Comparison of ENCODE assay signal across 14 cellular contexts in the genomic region with DNA sequence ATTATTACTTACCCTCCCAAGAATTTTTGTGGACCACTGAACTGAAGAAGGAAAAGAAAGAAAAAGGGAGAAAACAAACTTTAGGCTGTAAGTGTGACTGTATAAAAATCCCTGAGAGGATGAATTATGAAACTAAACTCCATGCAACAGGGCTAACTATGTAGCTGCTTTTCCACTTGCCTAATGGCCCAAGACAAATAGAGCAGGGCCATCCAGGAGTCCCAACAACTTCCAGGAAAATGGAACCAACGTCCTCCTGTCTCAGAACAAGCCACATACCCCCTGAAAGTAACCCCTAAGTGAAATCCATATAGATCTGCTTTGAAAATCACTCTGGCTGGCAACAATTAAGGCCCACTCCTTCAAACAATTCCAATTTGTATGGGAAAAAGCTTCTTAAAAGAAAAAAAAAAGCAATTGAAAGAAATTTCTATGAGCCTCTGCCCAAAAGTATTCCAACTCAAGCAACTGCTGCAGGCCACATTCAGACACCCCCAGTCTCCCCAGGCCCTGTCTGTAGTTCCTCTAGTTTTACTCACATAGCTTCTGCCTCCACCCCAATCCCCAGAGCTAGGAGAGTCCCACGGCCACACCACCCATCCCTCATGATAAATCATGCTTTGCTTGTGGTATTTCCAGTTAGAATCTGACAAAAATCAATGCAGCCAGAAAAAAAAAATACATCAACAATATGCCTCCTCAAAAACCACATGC. TPM values are rescaled to one million over a fixed set of nuclear protein-coding genes. Genes with fewer than 3 reads are reported as not detected.
DNase-seq lines count a peak whose midpoint lies in the region; ATAC-seq and TF ChIP-seq lines count a peak whose summit lies in the region.
"Had no signal": no experiment of that assay in that cellular context is flagged by ENCODE, and none has a peak within 500 bp of the region (broad histone marks: within the 10 kb centered on the region; RNA-seq: fewer than 3 reads in every experiment).

No MANE protein-coding gene starts in this region.

- H3K9me3 ChIP-seq in BLaER1 (no peaks in the 10 kb centered on the region), iPS-15b (ENCODE audit: control insufficient read depth, insufficient read depth, low read length) (no peaks in the 10 kb centered on the region), sigmoid colon (no peaks in the 10 kb centered on the region)

- DNase-seq in WTC11 (ENCODE audit: low spot score) = no peak
- no peak for DNase-seq in sigmoid colon
- no peak for DNase-seq in NOMO-1 (lab: John Stamatoyannopoulos, UW; ENCODE audit: unreplicated experiment in 2 of 2)
- no peak for DNase-seq in Ammon's horn (ENCODE audit: low spot score)
- DNase-seq in stimulated activated naive CD4-positive, alpha-beta T cell treated with Interleukin-2 at 50 U/mL for 16 hours (lab: John Stamatoyannopoulos, UW) = no peak
- DNase-seq: activated CD8-positive, alpha-beta memory T cell treated with anti-CD3 and anti-CD28 coated beads for 24 hours; activated effector memory CD4-positive, alpha-beta T cell treated with Interleukin-2 at 50 U/mL for 16 hours; GDM1; NCI-H1436 treated with DMSO at 0.1 percent for 48 hours; WERI-Rb-1 had no signal

- H3K27me3 Mint-ChIP-seq in WTC11 (ENCODE audit: low read depth) = no peaks in the 10 kb centered on the region

- intact Hi-C loops in sigmoid colon (cut with DNase I) = no loop called here

- H4K20me1 ChIP-seq in BLaER1 = no peaks in the 10 kb centered on the region

- H3K9ac ChIP-seq in BLaER1 (no peak overlapping the region), iPS-15b (ENCODE audit: low read depth, low read length) (peak overlapping the region; percentile 4)

- peaks cover 5% of the 10 kb centered on the region; the same call in 1 of the 2 replicates for H3K36me3 Mint-ChIP-seq in WTC11
- H3K36me3 Mint-ChIP-seq: stimulated activated memory B cell treated with anti-CD40 and anti-IgM and Interleukin-4, amounts not matched to agents 10 μg/mL and 1 μg/mL and 100 μg/mL, for 72 hours had no signal

- no peak overlapping the region for H3K27ac ChIP-seq in BLaER1
- peak overlapping the region; percentile 19 to 71 (median 60) for H3K27ac ChIP-seq in sigmoid colon
- H3K27ac ChIP-seq: WERI-Rb-1 had no signal

- no peak for TF ChIP-seq POLR2A in sigmoid colon (IDR thresholded peaks at IDR 0.05)

- whole genome bisulfite sequencing in sigmoid colon, 2 donors = 53 to 61% methylated on average over 2 of the region's 2 CpGs

- H3K4me2 ChIP-seq in BLaER1 = peak overlapping the region; percentile 65; the same call in 1 of the 2 replicates

- H3K36me3 ChIP-seq in BLaER1 (no peaks in the 10 kb centered on the region), iPS-15b (ENCODE audit: control insufficient read depth, insufficient read depth, low read length) (no peaks in the 10 kb centered on the region), sigmoid colon (no peaks in the 10 kb centered on the region)
- H3K36me3 ChIP-seq: WERI-Rb-1 had no signal

- H3K4me1 ChIP-seq in BLaER1 = peaks cover 34% of the 10 kb centered on the region
- H3K4me1 ChIP-seq in iPS-15b (ENCODE audit: control insufficient read depth, insufficient read depth, low read length) = no peaks in the 10 kb centered on the region
- peaks cover 0 to 73% (median 58%) of the 10 kb centered on the region in 4 donors for H3K4me1 ChIP-seq in sigmoid colon

- TF ChIP-seq CTCF in WTC11 (IDR thresholded peaks at IDR 0.05) = no peak
- no peak for TF ChIP-seq CTCF in sigmoid colon (IDR thresholded peaks at IDR 0.05)

- no peaks in the 10 kb centered on the region for H3K9me3 Mint-ChIP-seq in WTC11
- H3K9me3 Mint-ChIP-seq: stimulated activated memory B cell treated with anti-CD40 and anti-IgM and Interleukin-4, amounts not matched to agents 10 μg/mL and 1 μg/mL and 100 μg/mL, for 72 hours had no signal

- POLR2A ChIA-PET in WTC11 (lab: Charles Lee) = no interaction called here

- CTCF ChIA-PET in WTC11 (lab: Charles Lee) = interaction anchor here (1.1 to 2.1 kb wide), 5 partner anchors 13 to 85 kb away, joined by 4 to 22 read pairs (median 6); partner anchors contain the start of gene RBFOX2

- peak overlapping the region; percentile 78 for H3K27ac Mint-ChIP-seq in WTC11
- H3K27ac Mint-ChIP-seq: stimulated activated memory B cell treated with anti-CD40 and anti-IgM and Interleukin-4, amounts not matched to agents 10 μg/mL and 1 μg/mL and 100 μg/mL, for 72 hours had no signal

- peaks cover 65% of the 10 kb centered on the region for H3K4me1 Mint-ChIP-seq in WTC11

- no peak for TF ChIP-seq EP300 in sigmoid colon (IDR thresholded peaks at IDR 0.05)

- no peak overlapping the region for H3K4me3 Mint-ChIP-seq in WTC11
- H3K4me3 Mint-ChIP-seq: stimulated activated memory B cell treated with anti-CD40 and anti-IgM and Interleukin-4, amounts not matched to agents 10 μg/mL and 1 μg/mL and 100 μg/mL, for 72 hours had no signal

- no peaks in the 10 kb centered on the region for H3K27me3 ChIP-seq in BLaER1
- H3K27me3 ChIP-seq in iPS-15b (ENCODE audit: control insufficient read depth, insufficient read depth, low read length) = no peaks in the 10 kb centered on the region
- no peaks in the 10 kb centered on the region for H3K27me3 ChIP-seq in sigmoid colon

- ATAC-seq in WTC11 = no peak
- ATAC-seq in HG03135 (IDR thresholded peaks at IDR 0.05; ENCODE audit: unreplicated experiment) = no peak
- ATAC-seq: stimulated activated memory B cell treated with anti-CD40 and anti-IgM and Interleukin-4, amounts not matched to agents 10 μg/mL and 1 μg/mL and 100 μg/mL, for 72 hours had no signal

- H3K4me3 ChIP-seq in BLaER1 (no peak overlapping the region), iPS-15b (ENCODE audit: low read depth, low read length) (no peak overlapping the region), sigmoid colon (no peak overlapping the region)

TF ChIP-seq in WTC11, 78 proteins besides CTCF, POLR2A, EP300 and RAD21:
- no peak for TF ChIP-seq JAZF1 (CRISPR knock-in tag; IDR thresholded peaks at IDR 0.05)
- no peak for TF ChIP-seq ZNF232 (CRISPR knock-in tag; IDR thresholded peaks at IDR 0.05)
- TF ChIP-seq, protein P1, sequence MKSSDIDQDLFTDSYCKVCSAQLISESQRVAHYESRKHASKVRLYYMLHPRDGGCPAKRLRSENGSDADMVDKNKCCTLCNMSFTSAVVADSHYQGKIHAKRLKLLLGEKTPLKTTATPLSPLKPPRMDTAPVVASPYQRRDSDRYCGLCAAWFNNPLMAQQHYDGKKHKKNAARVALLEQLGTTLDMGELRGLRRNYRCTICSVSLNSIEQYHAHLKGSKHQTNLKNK (CRISPR knock-in tag; IDR thresholded peaks at IDR 0.05) = no peak
- no peak for TF ChIP-seq E2F5 (CRISPR knock-in tag; IDR thresholded peaks at IDR 0.05)
- TF ChIP-seq ZNF138 (CRISPR knock-in tag; conservative IDR thresholded peaks at IDR 0.05) = no peak
- no peak for TF ChIP-seq ESRRA (CRISPR knock-in tag; IDR thresholded peaks at IDR 0.05; ENCODE audit: borderline replicate concordance)
- TF ChIP-seq TP53 (CRISPR knock-in tag; IDR thresholded peaks at IDR 0.05) = no peak
- TF ChIP-seq STAT6 (CRISPR knock-in tag; conservative IDR thresholded peaks at IDR 0.05; ENCODE audit: low read depth) = no peak
- no peak for TF ChIP-seq ZNF416 (CRISPR knock-in tag; IDR thresholded peaks at IDR 0.05)
- no peak for TF ChIP-seq GTF2I (CRISPR knock-in tag; conservative IDR thresholded peaks at IDR 0.05)
- TF ChIP-seq ATF1 (CRISPR knock-in tag; IDR thresholded peaks at IDR 0.05) = no peak
- TF ChIP-seq ZNF671 (CRISPR knock-in tag; IDR thresholded peaks at IDR 0.05) = no peak

RNA-seq across cellular contexts. Expression of gene RBFOX2, which starts 12.7 kb away (rescaled TPM):
- total RNA-seq in WTC11 (2021) = 102 to 107 TPM (median 103 TPM) in 3 replicates
- total RNA-seq in sigmoid colon = 100 to 1,000 TPM; 138 to 164 (median 148) TPM
- 10 to 100 TPM; 11.6 to 32.4 (median 15.6) TPM for polyA plus RNA-seq in sigmoid colon
